8 cellular contexts compared by ENCODE assay signal in the genomic region with DNA sequence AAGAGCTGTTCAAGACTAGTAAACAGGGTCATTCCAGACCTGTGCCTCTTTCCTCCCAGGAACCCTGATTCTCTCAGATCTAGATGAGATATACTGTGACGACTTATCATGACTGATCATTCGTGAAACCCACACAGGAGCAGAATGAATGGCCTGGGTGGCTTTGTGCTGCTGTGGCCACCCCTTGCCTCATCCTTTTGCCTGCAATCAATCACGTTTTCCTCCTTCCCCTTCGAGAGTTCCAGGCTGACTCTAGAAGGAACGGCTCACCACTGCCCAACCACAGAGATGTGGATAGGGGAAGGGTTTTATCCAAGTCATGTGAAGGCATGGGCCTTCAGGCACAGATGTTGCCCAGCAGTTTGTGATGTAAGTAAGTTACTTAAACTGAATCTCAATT. TPM values are rescaled to one million over a fixed set of nuclear protein-coding genes. Genes with fewer than 3 reads are reported as not detected.
DNase-seq lines count a peak whose midpoint lies in the region; ATAC-seq and TF ChIP-seq lines count a peak whose summit lies in the region.

No MANE protein-coding gene starts in this region.

- H3K36me3 ChIP-seq in HEK293 (ENCODE audit: control insufficient read depth in 2 of 2, insufficient read depth in 1 of 2, low read length in 2 of 2) (peaks cover 0 to 16% of the 10 kb centered on the region in 2 experiments; a peak in 1 of 3 replicates), gastroesophageal sphincter (peaks cover 0 to 10% of the 10 kb centered on the region in 2 donors)

- H3K4me1 Mint-ChIP-seq in T-helper 1 cell treated with Interleukin-12 subunit alpha and Interleukin-12 subunit beta and Interleukin-4 antibody, amounts not matched to agents 30 μg/mL and 1 μg/mL, for 36 hours (ENCODE audit: low read depth) = peaks cover 84% of the 10 kb centered on the region

- H3K4me3 ChIP-seq in HEK293 (ENCODE audit: low read depth, low read length) (no peak overlapping the region), gastroesophageal sphincter (no peak overlapping the region)

- TF ChIP-seq CTCF in HEK293 (tag by site-specific recombination; IDR thresholded peaks at IDR 0.05) = no peak
- no peak for TF ChIP-seq CTCF in gastroesophageal sphincter (IDR thresholded peaks at IDR 0.05)

- H3K9me3 Mint-ChIP-seq in T-helper 1 cell treated with Interleukin-12 subunit alpha and Interleukin-12 subunit beta and Interleukin-4 antibody, amounts not matched to agents 30 μg/mL and 1 μg/mL, for 36 hours = no peaks in the 10 kb centered on the region

- CTCF ChIA-PET in HEK293 (lab: Yijun Ruan, JAX) = interaction anchor here (0.6 to 0.7 kb wide), 2 partner anchors 499 to 1299 kb away, joined by 3 to 4 read pairs; no protein-coding TSS in a partner anchor

- ATAC-seq in gastroesophageal sphincter = no peak

- H3K4me1 ChIP-seq in HEK293 (ENCODE audit: control insufficient read depth, insufficient read depth, low read length) (peaks cover 17% of the 10 kb centered on the region), gastroesophageal sphincter (peaks cover 14 to 100% (median 52%) of the 10 kb centered on the region in 3 donors)

- H3K27ac Mint-ChIP-seq in T-helper 1 cell treated with Interleukin-12 subunit alpha and Interleukin-12 subunit beta and Interleukin-4 antibody, amounts not matched to agents 30 μg/mL and 1 μg/mL, for 36 hours = peak overlapping the region; percentile 87

- H3K27me3 ChIP-seq in gastroesophageal sphincter = no peaks in the 10 kb centered on the region

- H3K27me3 Mint-ChIP-seq in T-helper 1 cell treated with Interleukin-12 subunit alpha and Interleukin-12 subunit beta and Interleukin-4 antibody, amounts not matched to agents 30 μg/mL and 1 μg/mL, for 36 hours (ENCODE audit: low read depth) = no peaks in the 10 kb centered on the region

- TF ChIP-seq POLR2A in gastroesophageal sphincter (IDR thresholded peaks at IDR 0.05) = no peak

- DNase-seq in GM03348 (ENCODE audit: low spot score) (peak; percentile 72), NCI-H510A (lab: John Stamatoyannopoulos, UW) (no peak), GM19240 (ENCODE audit: insufficient read length, low spot score) (no peak), NCI-H1048 (lab: John Stamatoyannopoulos, UW) (no peak)
- peak; percentile 58 to 70 for DNase-seq in stimulated activated CD8-positive, alpha-beta memory T cell treated with anti-CD3 and anti-CD28 coated beads, Interleukin-15, amount 100 ng/mL, for 48 hours (ENCODE audit: low read depth in 2 of 2)

- POLR2A ChIA-PET in HEK293 (lab: Yijun Ruan, JAX) = no interaction called here

- no peaks in the 10 kb centered on the region for H3K9me3 ChIP-seq in HEK293 (ENCODE audit: control insufficient read depth, insufficient read depth, low read depth, low read length)
- H3K9me3 ChIP-seq in gastroesophageal sphincter = no peaks in the 10 kb centered on the region

- WGBS in gastroesophageal sphincter (ENCODE audit: low coverage in 1 of 2), 2 donors = 15 to 17% methylated on average over 1 to 3 of the region's 5 CpGs

- TF ChIP-seq EP300 in gastroesophageal sphincter (IDR thresholded peaks at IDR 0.05) = no peak

- no peak overlapping the region for H3K27ac ChIP-seq in HEK293 (ENCODE audit: extremely low read depth, low read depth, low read length)
- peak overlapping the region; percentile 16 to 95 (median 87) for H3K27ac ChIP-seq in gastroesophageal sphincter

- peak overlapping the region; percentile 63 for H3K4me3 Mint-ChIP-seq in T-helper 1 cell treated with Interleukin-12 subunit alpha and Interleukin-12 subunit beta and Interleukin-4 antibody, amounts not matched to agents 30 μg/mL and 1 μg/mL, for 36 hours

- peaks cover 57% of the 10 kb centered on the region for H3K36me3 Mint-ChIP-seq in T-helper 1 cell treated with Interleukin-12 subunit alpha and Interleukin-12 subunit beta and Interleukin-4 antibody, amounts not matched to agents 30 μg/mL and 1 μg/mL, for 36 hours (ENCODE audit: low read depth)

TF ChIP-seq in HEK293, 187 proteins besides CTCF, POLR2A, EP300 and RAD21:
- TF ChIP-seq ZNF19 (tag by site-specific recombination; IDR thresholded peaks at IDR 0.05; ENCODE audit: low read depth) (no peak), ZBTB17 (tag by site-specific recombination; IDR thresholded peaks at IDR 0.05) (peak; percentile 55; the same call in 1 of the 2 replicates)

RNA-seq across cellular contexts. Expression of a gene that starts 5.8 kb away (rescaled TPM):
- total RNA-seq in gastroesophageal sphincter = 100 to 1,000 TPM; 359 to 435 (median 375) TPM

Comparison
In these comparisons a context has a peak if more than half of its experiments do, and no peak if none do; other contexts are left out.
1. DNase-seq: peak in GM03348 (single experiment) and stimulated activated CD8-positive, alpha-beta memory T cell treated with anti-CD3 and anti-CD28 coated beads, Interleukin-15, amount 100 ng/mL, for 48 hours (2 of 2); none in NCI-H510A (single experiment), GM19240 (single experiment) and NCI-H1048 (single experiment).